Comparison of ENCODE assay signal across 17 cellular contexts in genomic region chr1:183273300-183273699, GRCh38.
DNase-seq lines count a peak whose midpoint lies in the region; ATAC-seq, FAIRE-seq and TF ChIP-seq lines count a peak whose summit lies in the region.
"Had no signal": no experiment of that assay in that cellular context is flagged by ENCODE, and none has a peak within 500 bp of the region (broad histone marks: within the 10 kb centered on the region; RNA-seq: fewer than 3 reads in every experiment).

No MANE protein-coding gene starts in this region.

- no peak for TF ChIP-seq POLR2A in K562 (conservative IDR thresholded peaks at IDR 0.05)

- FAIRE-seq in K562 (lab: Jason Lieb, UNC): no peak

- H3K4me3 Mint-ChIP-seq in nephron: no peak overlapping the region
- H3K4me3 Mint-ChIP-seq: activated CD4-positive, alpha-beta T cell treated with anti-CD3 and anti-CD28 coated beads, Interleukin-2, amount 10 ng/mL, durations not matched to agents 24 days and 14 days had no signal

- H3K9me1 ChIP-seq in K562 (ENCODE audit: control insufficient read depth, insufficient read depth, low read length): no peaks in the 10 kb centered on the region

- CTCF ChIA-PET in K562 (lab: Yijun Ruan, JAX; ENCODE audit: low intra/inter-chr PET ratio): interaction anchor here (0.7 kb wide), 1 partner anchor 233 kb away, joined by 3 read pairs; no protein-coding TSS in a partner anchor

- H3K4me3 ChIP-seq in AG10803 (ENCODE audit: low read length) (no peak overlapping the region), K562 (no peak overlapping the region)
- H3K4me3 ChIP-seq: adrenal gland, skin epidermis had no signal

- TF ChIP-seq RAD21 in Ishikawa (IDR thresholded peaks at IDR 0.05; ENCODE audit: low read depth): no peak
- no peak for TF ChIP-seq RAD21 in K562 (CRISPR knock-in tag; conservative IDR thresholded peaks at IDR 0.05 in 1 of 2, IDR thresholded peaks at IDR 0.05 in 1 of 2)

- H3K27me3 ChIP-seq in K562 (ENCODE audit: control insufficient read depth in 2 of 2, insufficient read depth in 2 of 2, low read length in 2 of 2): peaks cover 4 to 38% of the 10 kb centered on the region in 2 experiments; a peak in 4 of 5 replicates
- H3K27me3 ChIP-seq: adrenal gland had no signal

- H3K4me1 ChIP-seq in K562 (replicated peaks in 1 of 2; ENCODE audit: control insufficient read depth in 2 of 2, insufficient read depth in 2 of 2, low read length in 2 of 2): no peaks in the 10 kb centered on the region
- H3K4me1 ChIP-seq: adrenal gland had no signal

- POLR2A ChIA-PET in K562 (lab: Yijun Ruan, JAX): interaction anchor here (1.2 kb wide), 1 partner anchor 11 kb away, joined by 3 read pairs; no protein-coding TSS in a partner anchor

- no peaks in the 10 kb centered on the region for H3K79me2 ChIP-seq in K562 (ENCODE audit: control insufficient read depth, insufficient read depth, low read length)

- H3K9ac ChIP-seq in K562 (ENCODE audit: insufficient read depth in 1 of 2, low read depth in 2 of 2, low read length in 2 of 2): no peak overlapping the region

- H3K27me3 Mint-ChIP-seq in nephron (ENCODE audit: low read depth): peaks cover 8% of the 10 kb centered on the region

- no peaks in the 10 kb centered on the region for H3K9me3 ChIP-seq in K562 (replicated peaks; ENCODE audit: control insufficient read depth, insufficient read depth, low read depth, low read length)
- H3K9me3 ChIP-seq: adrenal gland had no signal

- DNase-seq in AG10803 (ENCODE audit: low read depth) (peak; percentile 73), K562 (ENCODE audit: extremely low read depth in 1 of 4, low spot score in 3 of 4) (no peak), Kasumi-1 (lab: John Stamatoyannopoulos, UW) (no peak), C1 segment of cervical spinal cord (lab: John Stamatoyannopoulos, UW) (no peak)
- DNase-seq: activated CD4-positive, alpha-beta T cell treated with anti-CD3 and anti-CD28 coated beads, Interleukin-2, amount 10 ng/mL, durations not matched to agents 24 days and 14 days; activated T-cell treated with anti-CD3 and anti-CD28 coated beads, Interleukin-2, amount 50 U/mL, for 48 hours; adrenal gland; cortex of kidney; NCI-H1417 treated with DMSO at 0.1 percent for 48 hours; NCI-H524; RPMI8226 had no signal

- peaks cover 33% of the 10 kb centered on the region for H3K4me1 Mint-ChIP-seq in nephron
- H3K4me1 Mint-ChIP-seq: activated CD4-positive, alpha-beta T cell treated with anti-CD3 and anti-CD28 coated beads, Interleukin-2, amount 10 ng/mL, durations not matched to agents 24 days and 14 days had no signal

- ATAC-seq in K562 (no peak), GM21786 (IDR thresholded peaks at IDR 0.05; ENCODE audit: unreplicated experiment) (no peak), HG02938 (IDR thresholded peaks at IDR 0.05; ENCODE audit: unreplicated experiment) (no peak)
- ATAC-seq: esophagus mucosa had no signal

- no peaks in the 10 kb centered on the region for H3K9me3 Mint-ChIP-seq in nephron
- H3K9me3 Mint-ChIP-seq: activated CD4-positive, alpha-beta T cell treated with anti-CD3 and anti-CD28 coated beads, Interleukin-2, amount 10 ng/mL, durations not matched to agents 24 days and 14 days had no signal

- intact Hi-C loops in K562 (cut with micrococcal nuclease): no loop called here

- no peaks in the 10 kb centered on the region for H3K36me3 ChIP-seq in K562 (ENCODE audit: control insufficient read depth, insufficient read depth, low read length)
- H3K36me3 ChIP-seq: adrenal gland had no signal

- H3K27ac Mint-ChIP-seq in nephron: peak overlapping the region in 2 of 3 experiments; percentile 19 to 29
- H3K27ac Mint-ChIP-seq: activated CD4-positive, alpha-beta T cell treated with anti-CD3 and anti-CD28 coated beads, Interleukin-2, amount 10 ng/mL, durations not matched to agents 24 days and 14 days had no signal

- in situ Hi-C loops in K562 (cut with MboI): no loop called here

- H3K36me3 Mint-ChIP-seq in nephron (ENCODE audit: low read depth): no peaks in the 10 kb centered on the region

- WGBS in K562 (ENCODE audit: insufficient coverage, low coverage, missing lambda C conversion rate): 0% methylated on average over 5 of the region's 5 CpGs

- TF ChIP-seq EP300 in Ishikawa (IDR thresholded peaks at IDR 0.05; ENCODE audit: borderline replicate concordance) (no peak), K562 (IDR thresholded peaks at IDR 0.05; ENCODE audit: low read length) (no peak)

- no peak overlapping the region for H3K4me2 ChIP-seq in K562 (ENCODE audit: insufficient read depth, low read length)

- H4K20me1 ChIP-seq in K562 (replicated peaks; ENCODE audit: control insufficient read depth, insufficient read depth, low read length): no peaks in the 10 kb centered on the region

- no peak overlapping the region for H3K27ac ChIP-seq in K562 (ENCODE audit: extremely low read depth, low read depth, low read length)

- no peak overlapping the region for H2AFZ ChIP-seq in K562 (ENCODE audit: low read depth, low read length)

- TF ChIP-seq CTCF in AG10803 (conservative IDR thresholded peaks at IDR 0.05; ENCODE audit: low read length) (no peak), K562 (IDR thresholded peaks at IDR 0.05 in 2 of 3, conservative IDR thresholded peaks at IDR 0.05 in 1 of 3; ENCODE audit: insufficient read depth in 2 of 3, low read depth in 1 of 3, low read length in 3 of 3) (no peak), nephron (IDR thresholded peaks at IDR 0.05; ENCODE audit: unreplicated experiment in 3 of 3) (no peak)

- no TSS peak for BruUV-seq in K562 (replicated peaks; lab: Mats Ljungman, UMichigan)

TF ChIP-seq in Ishikawa, 13 proteins besides CTCF, POLR2A, EP300 and RAD21:
- TF ChIP-seq TEAD4 (IDR thresholded peaks at IDR 0.05) (0 out of 2 replicates have a peak, but pooled peaks have one; percentile 4), TCF12 (IDR thresholded peaks at IDR 0.05; ENCODE audit: low read depth) (no peak), MAX (IDR thresholded peaks at IDR 0.05) (no peak), REST (IDR thresholded peaks at IDR 0.05; ENCODE audit: low read depth) (no peak)

TF ChIP-seq in K562, 482 proteins besides CTCF, POLR2A, EP300 and RAD21:
- TF ChIP-seq TCF15 (CRISPR knock-in tag; IDR thresholded peaks at IDR 0.05) (no peak), KLF1 (tag; IDR thresholded peaks at IDR 0.05) (peak; percentile 58; the same call in 1 of the 2 replicates)
